ENCODE assay signal across 8 cellular contexts in the genomic region with DNA sequence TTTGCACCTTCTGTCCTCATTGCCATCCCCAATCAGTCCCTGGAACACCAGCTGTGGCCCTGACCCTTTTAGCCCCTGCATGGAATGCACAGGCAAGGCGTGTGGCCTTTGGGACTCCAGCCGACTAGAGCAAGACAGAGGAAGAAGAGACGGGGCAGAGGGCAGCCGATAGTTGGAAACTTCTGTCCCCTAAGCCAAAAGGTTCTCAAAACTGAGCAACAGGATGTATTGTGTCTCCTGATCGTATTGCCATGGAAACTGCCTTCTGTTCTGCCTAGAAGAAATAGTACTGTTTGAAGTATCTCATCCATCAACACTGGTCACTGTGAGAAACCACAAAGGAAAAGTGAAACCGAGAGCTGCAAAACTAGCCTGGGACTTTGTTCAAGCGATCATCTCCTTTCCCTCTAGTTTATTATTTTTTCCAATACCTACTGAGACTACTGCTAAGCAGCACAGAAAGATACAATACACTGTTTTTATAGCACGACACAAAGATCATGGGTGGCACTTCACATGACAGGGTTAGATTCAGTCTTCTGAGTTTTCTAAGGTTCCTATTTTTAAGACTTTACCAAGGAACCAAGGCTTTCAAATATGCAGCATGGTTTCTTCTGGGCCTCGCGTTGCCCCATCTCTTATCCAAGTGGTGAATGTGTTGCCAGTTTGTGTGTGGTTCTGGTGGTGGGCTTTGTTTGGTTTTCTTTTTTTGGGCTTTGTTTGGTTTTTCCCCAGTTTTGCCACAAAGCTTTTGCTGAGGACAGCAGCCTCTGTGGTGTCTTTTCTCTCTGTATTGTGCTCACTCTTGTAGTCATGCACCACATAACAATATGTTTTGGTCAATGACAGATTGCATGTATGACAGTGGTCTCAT. TPM values are rescaled to one million over a fixed set of nuclear protein-coding genes. Genes with fewer than 3 reads are reported as not detected.
A peak's percentile ranks its signal among the peaks of the same experiment; 100 is the strongest.
DNase-seq lines count a peak whose midpoint lies in the region; ATAC-seq and TF ChIP-seq lines count a peak whose summit lies in the region.

No MANE protein-coding gene starts in this region.

- DNase-seq in CD4-positive, alpha-beta memory T cell, result peak; percentile 88 to 95 (median 92)
- DNase-seq in activated T-cell treated with anti-CD3 and anti-CD28 coated beads, Interleukin-2, amount 50 U/mL, for 4 hours, result no peak
- DNase-seq in glomerular endothelial cell (ENCODE audit: extremely low read depth, low read depth, low spot score) (peak; percentile 90), skeletal muscle cell (ENCODE audit: low read depth) (peak; percentile 53), foreskin keratinocyte (no peak), G401 (ENCODE audit: low spot score) (no peak)

- no peak for TF ChIP-seq CTCF in foreskin keratinocyte (conservative IDR thresholded peaks at IDR 0.05)

- peak; percentile 60 for ATAC-seq in GM19468 (IDR thresholded peaks at IDR 0.05; ENCODE audit: extremely low read depth, unreplicated experiment)
- ATAC-seq in HG03565 (IDR thresholded peaks at IDR 0.05; ENCODE audit: unreplicated experiment), result peak; percentile 48
- peak; percentile 9 to 27 for ATAC-seq in activated T-cell treated with anti-CD3 and anti-CD28 coated beads, Interleukin-2, amount 50 U/mL, for 4 hours
- no peak for ATAC-seq in foreskin keratinocyte

- H3K4me1 Mint-ChIP-seq in CD4-positive, alpha-beta memory T cell, result peaks cover 90 to 100% (median 96%) of the 10 kb centered on the region in 4 donors
- peaks cover 97% of the 10 kb centered on the region for H3K4me1 Mint-ChIP-seq in activated T-cell treated with anti-CD3 and anti-CD28 coated beads, Interleukin-2, amount 50 U/mL, for 4 hours (ENCODE audit: low read depth)

- CTCF ChIA-PET in CD4-positive, alpha-beta memory T cell (lab: Charles Lee; ENCODE audit: partially characterized antibody), result interaction anchor here (0.6 to 7.0 kb wide), 11 partner anchors 10 to 87 kb away, joined by 3 to 66 read pairs (median 8); a partner anchor contains a TSS

- peak overlapping the region; percentile 94 for H3K27ac ChIP-seq in CD4-positive, alpha-beta memory T cell (ENCODE audit: low read depth, low read length)
- no peak overlapping the region for H3K27ac ChIP-seq in foreskin keratinocyte

- H3K4me3 ChIP-seq in CD4-positive, alpha-beta memory T cell (ENCODE audit: low read length in 2 of 2), result peak overlapping the region; percentile 13 to 37
- H3K4me3 ChIP-seq in skeletal muscle cell (ENCODE audit: low read depth, low read length), result no peak overlapping the region

- no peaks in the 10 kb centered on the region for H3K27me3 ChIP-seq in CD4-positive, alpha-beta memory T cell (ENCODE audit: insufficient read depth, low read length)
- no peaks in the 10 kb centered on the region for H3K27me3 ChIP-seq in foreskin keratinocyte

- H3K9me3 Mint-ChIP-seq in CD4-positive, alpha-beta memory T cell, result peaks cover 0 to 6% (median 0%) of the 10 kb centered on the region in 8 donors
- H3K9me3 Mint-ChIP-seq in activated T-cell treated with anti-CD3 and anti-CD28 coated beads, Interleukin-2, amount 50 U/mL, for 4 hours, result no peaks in the 10 kb centered on the region

- peak overlapping the region; percentile 30 to 82 (median 73) for H3K4me3 Mint-ChIP-seq in CD4-positive, alpha-beta memory T cell
- peak overlapping the region; percentile 66 for H3K4me3 Mint-ChIP-seq in activated T-cell treated with anti-CD3 and anti-CD28 coated beads, Interleukin-2, amount 50 U/mL, for 4 hours

- H3K27ac Mint-ChIP-seq in CD4-positive, alpha-beta memory T cell, result peak overlapping the region; percentile 96 to 100 (median 99)

- H3K27me3 Mint-ChIP-seq in CD4-positive, alpha-beta memory T cell, result no peaks in the 10 kb centered on the region
- no peaks in the 10 kb centered on the region for H3K27me3 Mint-ChIP-seq in activated T-cell treated with anti-CD3 and anti-CD28 coated beads, Interleukin-2, amount 50 U/mL, for 4 hours (ENCODE audit: low read depth)

- H3K36me3 ChIP-seq in CD4-positive, alpha-beta memory T cell (ENCODE audit: insufficient read depth, low read length), result no peaks in the 10 kb centered on the region

- in situ Hi-C loops in G401 (cut with HindIII; ENCODE audit: low sequenced_read_pairs), result no loop called here

- peaks cover 37 to 50% of the 10 kb centered on the region in 2 donors for H3K36me3 Mint-ChIP-seq in CD4-positive, alpha-beta memory T cell
- peaks cover 45% of the 10 kb centered on the region for H3K36me3 Mint-ChIP-seq in activated T-cell treated with anti-CD3 and anti-CD28 coated beads, Interleukin-2, amount 50 U/mL, for 4 hours (ENCODE audit: insufficient read depth)

- POLR2A ChIA-PET in CD4-positive, alpha-beta memory T cell (lab: Charles Lee; ENCODE audit: partially characterized antibody), result interaction anchor here (0.8 to 21.5 kb wide), 22 partner anchors 10 to 270 kb away, joined by 3 to 929 read pairs (median 8); a partner anchor contains a TSS

- H3K4me1 ChIP-seq in CD4-positive, alpha-beta memory T cell (ENCODE audit: insufficient read depth, low read length), result peaks cover 98% of the 10 kb centered on the region
- H3K4me1 ChIP-seq in foreskin keratinocyte, result no peaks in the 10 kb centered on the region

- intact Hi-C loops in CD4-positive, alpha-beta memory T cell (cut with micrococcal nuclease), result loop anchor here (1.0 to 2.0 kb wide), 7 partner anchors 9 to 81 kb away; no protein-coding TSS in a partner anchor

- no peaks in the 10 kb centered on the region for H3K9me3 ChIP-seq in CD4-positive, alpha-beta memory T cell (ENCODE audit: control insufficient read depth in 1 of 2, low read length in 2 of 2)

RNA-seq across cellular contexts. Expression of a gene that starts 49.3 kb away (rescaled TPM):
- 100 to 1,000 TPM; 203 to 204 TPM for total RNA-seq in CD4-positive, alpha-beta memory T cell
- 100 to 1,000 TPM; 563 to 954 TPM for polyA plus RNA-seq in CD4-positive, alpha-beta memory T cell
- 10 to 100 TPM; 48.6 to 86.8 (median 65.7) TPM for total RNA-seq in activated T-cell treated with anti-CD3 and anti-CD28 coated beads, Interleukin-2, amount 50 U/mL, for 4 hours
- total RNA-seq in glomerular endothelial cell (0.10 and 0.58 TPM in 2 replicates), foreskin keratinocyte (not detected in 2 replicates)
- polyA plus RNA-seq in foreskin keratinocyte, result not detected in 2 replicates
- total RNA-seq in G401 (2014; rRNA removed; shearing (Covaris generic)), result not detected in 2 replicates

Comparison
In these comparisons a context has a peak if more than half of its experiments do, and no peak if none do; other contexts are left out.
1. DNase-seq: peak in CD4-positive, alpha-beta memory T cell (5 of 5), glomerular endothelial cell (single experiment) and skeletal muscle cell (single experiment); none in activated T-cell treated with anti-CD3 and anti-CD28 coated beads, Interleukin-2, amount 50 U/mL, for 4 hours (single experiment), foreskin keratinocyte (0 of 2) and G401 (single experiment).
2. RNA of a gene that starts 49.3 kb away (total RNA-seq): 203 to 204 TPM in CD4-positive, alpha-beta memory T cell and 48.6 to 86.8 TPM in activated T-cell treated with anti-CD3 and anti-CD28 coated beads, Interleukin-2, amount 50 U/mL, for 4 hours; 0.10 to 0.58 TPM in glomerular endothelial cell, not detected in foreskin keratinocyte and not detected in G401; every median in the first group is over 10 times any median in the second.